ENCODE assay signal across 7 cellular contexts in the genomic region with DNA sequence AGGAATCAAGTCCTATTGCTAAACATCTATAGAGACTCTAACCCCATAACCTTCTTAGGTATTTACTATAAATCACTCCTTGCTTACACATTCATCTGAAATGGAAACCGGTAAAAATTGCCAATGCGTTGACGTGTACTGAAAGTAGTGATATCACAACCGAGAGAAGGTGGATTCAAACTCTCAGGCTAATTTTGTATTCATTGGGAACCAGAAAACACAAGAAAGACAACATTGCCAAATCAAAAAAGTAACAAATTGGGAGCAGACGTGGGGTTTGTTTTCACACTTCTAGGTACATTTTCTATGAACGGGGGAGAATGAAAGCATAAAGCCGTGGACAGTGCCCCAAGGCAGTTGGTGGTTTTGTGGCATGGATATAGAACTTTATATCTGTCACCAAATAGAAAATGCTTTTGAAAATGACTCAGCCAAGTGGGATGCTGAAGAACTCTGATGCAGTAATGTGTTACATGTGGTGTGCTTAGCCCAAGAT.
A peak's percentile ranks its signal among the peaks of the same experiment; 100 is the strongest.
DNase-seq lines count a peak whose midpoint lies in the region; ATAC-seq and TF ChIP-seq lines count a peak whose summit lies in the region.

No MANE protein-coding gene starts in this region.

- peak; percentile 51 for DNase-seq in amniotic epithelial cell (ENCODE audit: low read depth)
- DNase-seq in stimulated activated CD4-positive, alpha-beta T cell treated with anti-CD3 and anti-CD28 coated beads, Interleukin-4, amount 100 ng/mL, for 48 hours (ENCODE audit: low read depth in 2 of 2), result peak; percentile 14 to 24
- DNase-seq in Peyer's patch, result no peak
- no peak for DNase-seq in central memory CD4-positive, alpha-beta T cell
- DNase-seq in NCI-H1694 treated with DMSO at 0.1 percent for 48 hours (lab: John Stamatoyannopoulos, UW), result no peak

- ATAC-seq in GM18907 (IDR thresholded peaks at IDR 0.05; ENCODE audit: unreplicated experiment), result peak; percentile 72
- ATAC-seq in HG03097 (IDR thresholded peaks at IDR 0.05; ENCODE audit: low FRiP score, unreplicated experiment), result peak; percentile 84

- H3K27ac ChIP-seq in Peyer's patch, result peak overlapping the region in 1 of 4 donors; percentile 23

- H3K9me3 ChIP-seq in Peyer's patch, result no peaks in the 10 kb centered on the region

- no peaks in the 10 kb centered on the region for H3K27me3 ChIP-seq in Peyer's patch

- H3K36me3 ChIP-seq in Peyer's patch, result no peaks in the 10 kb centered on the region

- no peak for TF ChIP-seq POLR2A in Peyer's patch (IDR thresholded peaks at IDR 0.05)

- H3K4me1 ChIP-seq in Peyer's patch, result peaks cover 0 to 18% (median 3%) of the 10 kb centered on the region in 4 donors

- TF ChIP-seq CTCF in Peyer's patch (IDR thresholded peaks at IDR 0.05), result no peak

- H3K4me3 ChIP-seq in Peyer's patch, result no peak overlapping the region

Comparison
In these comparisons a context has a peak if more than half of its experiments do, and no peak if none do; other contexts are left out.
1. DNase-seq: peak in amniotic epithelial cell (single experiment) and stimulated activated CD4-positive, alpha-beta T cell treated with anti-CD3 and anti-CD28 coated beads, Interleukin-4, amount 100 ng/mL, for 48 hours (2 of 2); none in Peyer's patch (0 of 3), central memory CD4-positive, alpha-beta T cell (single experiment) and NCI-H1694 treated with DMSO at 0.1 percent for 48 hours (single experiment).